9 cellular contexts compared by ENCODE assay signal in the genomic region with DNA sequence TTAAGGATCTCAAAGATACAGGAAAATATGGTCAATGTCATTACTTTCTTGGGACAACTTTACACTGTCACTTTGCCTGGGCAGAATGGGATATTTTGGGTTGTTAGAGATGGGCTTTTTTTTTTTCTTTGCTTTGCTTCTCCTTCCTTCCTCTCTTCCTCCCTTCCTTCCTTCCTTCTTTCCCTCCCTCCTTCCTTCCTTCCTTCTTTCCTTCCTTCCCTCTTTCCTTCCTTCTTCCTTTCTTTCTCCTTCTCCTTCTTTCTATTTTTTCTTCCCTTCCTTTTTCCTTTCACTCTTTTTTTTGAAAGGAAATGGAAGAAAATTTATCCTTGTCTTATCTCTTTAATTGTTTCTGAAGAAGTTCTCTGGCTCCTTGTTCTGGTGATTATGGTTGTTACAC.
"Had no signal": no experiment of that assay in that cellular context is flagged by ENCODE, and none has a peak within 500 bp of the region (broad histone marks: within the 10 kb centered on the region; RNA-seq: fewer than 3 reads in every experiment).

No MANE protein-coding gene starts in this region.

- H3K36me3 Mint-ChIP-seq: IgD-negative memory B cell had no signal

- H3K4me1 Mint-ChIP-seq: GM23338, H9 had no signal

- H3K9me3 Mint-ChIP-seq: GM23338, H9 had no signal

- FAIRE-seq: H1, H54, HepG2 had no signal

- H3K27ac Mint-ChIP-seq: GM23338, H9, HFFc6, IgD-negative memory B cell had no signal

- H3K4me3 Mint-ChIP-seq: GM23338, H9, HFFc6 had no signal

- H3K4me2 ChIP-seq: GM23338 had no signal

- H2AFZ ChIP-seq: GM23338 had no signal

- DNase-seq: H9, HCEC 1CT, HFFc6 had no signal

- H3K27ac ChIP-seq: HL-60 had no signal

- H3K4me3 ChIP-seq: GM23338 had no signal

- ATAC-seq: GM23338, HepG2 had no signal
